In the genomic region with DNA sequence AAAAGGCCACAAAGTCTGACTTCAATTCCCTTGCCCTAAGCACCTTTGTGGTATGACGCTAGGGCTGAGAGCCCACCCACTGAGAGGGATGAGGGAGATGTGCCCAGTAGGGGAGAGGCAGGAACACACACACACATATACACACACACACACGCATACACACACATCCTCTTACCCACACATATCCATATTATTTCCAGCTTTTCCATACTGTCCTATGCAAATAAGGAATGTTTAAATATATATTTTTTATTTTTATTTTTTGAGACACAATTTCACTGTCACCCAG, we compare ENCODE assay signal across 22 cellular contexts. TPM values are rescaled to one million over a fixed set of nuclear protein-coding genes. Genes with fewer than 3 reads are reported as not detected.
DNase-seq lines count a peak whose midpoint lies in the region; ATAC-seq and TF ChIP-seq lines count a peak whose summit lies in the region.
"Had no signal": no experiment of that assay in that cellular context is flagged by ENCODE, and none has a peak within 500 bp of the region (broad histone marks: within the 10 kb centered on the region; RNA-seq: fewer than 3 reads in every experiment).

No MANE protein-coding gene starts in this region.

- no peak overlapping the region for H3K4me3 ChIP-seq in HEK293 (ENCODE audit: low read depth, low read length)
- H3K4me3 ChIP-seq in astrocyte of the spinal cord (ENCODE audit: low read depth, low read length): no peak overlapping the region
- no peak overlapping the region for H3K4me3 ChIP-seq in fibroblast of villous mesenchyme (ENCODE audit: low read depth, low read length)
- H3K4me3 ChIP-seq: A549, BLaER1, GM12878, GM23338 had no signal

- ATAC-seq in activated CD8-positive, alpha-beta T cell treated with anti-CD3 and anti-CD28 coated beads for 36 hours: no peak
- no peak for ATAC-seq in GM18517 (IDR thresholded peaks at IDR 0.05; ENCODE audit: unreplicated experiment)
- ATAC-seq: GM12878, GM23338 had no signal

- peaks cover 4% of the 10 kb centered on the region; the same call in 1 of the 2 replicates for H3K4me1 ChIP-seq in HEK293 (ENCODE audit: control insufficient read depth, insufficient read depth, low read length)
- H3K4me1 ChIP-seq: A549 had no signal

- intact Hi-C loops in activated CD8-positive, alpha-beta T cell treated with anti-CD3 and anti-CD28 coated beads for 36 hours (cut with micrococcal nuclease): no loop called here

- H3K9me3 Mint-ChIP-seq in type B pancreatic cell: no peaks in the 10 kb centered on the region
- no peaks in the 10 kb centered on the region for H3K9me3 Mint-ChIP-seq in activated CD8-positive, alpha-beta T cell treated with anti-CD3 and anti-CD28 coated beads for 36 hours
- H3K9me3 Mint-ChIP-seq: CD4-positive, alpha-beta memory T cell; GM23338 had no signal

- H3K36me3 Mint-ChIP-seq in type B pancreatic cell: peaks cover 6% of the 10 kb centered on the region
- H3K36me3 Mint-ChIP-seq in activated CD8-positive, alpha-beta T cell treated with anti-CD3 and anti-CD28 coated beads for 36 hours (ENCODE audit: low read depth): no peaks in the 10 kb centered on the region
- H3K36me3 Mint-ChIP-seq: CD4-positive, alpha-beta memory T cell had no signal

- H3K9me3 ChIP-seq in HEK293 (ENCODE audit: control insufficient read depth, insufficient read depth, low read depth, low read length): no peaks in the 10 kb centered on the region
- H3K9me3 ChIP-seq: A549, BLaER1 had no signal

- TF ChIP-seq CTCF in HEK293 (tag by site-specific recombination; IDR thresholded peaks at IDR 0.05): no peak
- TF ChIP-seq CTCF in astrocyte of the spinal cord (IDR thresholded peaks at IDR 0.05; ENCODE audit: low read depth, low read length): no peak
- TF ChIP-seq CTCF in fibroblast of villous mesenchyme (IDR thresholded peaks at IDR 0.05; ENCODE audit: insufficient read depth, low read depth, low read length): no peak
- TF ChIP-seq CTCF in type B pancreatic cell (conservative IDR thresholded peaks at IDR 0.05): no peak
- no peak for TF ChIP-seq CTCF in activated CD8-positive, alpha-beta T cell treated with anti-CD3 and anti-CD28 coated beads for 36 hours (IDR thresholded peaks at IDR 0.05)

- no peaks in the 10 kb centered on the region for H3K36me3 ChIP-seq in HEK293 (ENCODE audit: control insufficient read depth in 2 of 2, insufficient read depth in 1 of 2, low read length in 2 of 2)

- DNase-seq in astrocyte of the spinal cord (ENCODE audit: low read depth, low spot score): peak; percentile 39
- peak; percentile 89 for DNase-seq in fibroblast of villous mesenchyme (ENCODE audit: low read depth)
- DNase-seq in type B pancreatic cell (ENCODE audit: extremely low spot score, unreplicated experiment): no peak
- no peak for DNase-seq in activated CD8-positive, alpha-beta T cell treated with anti-CD3 and anti-CD28 coated beads for 36 hours
- no peak for DNase-seq in caudate nucleus (lab: John Stamatoyannopoulos, UW)
- DNase-seq: Calu3; CD4-positive, alpha-beta memory T cell; EL; KG1; NCI-H1417; NCI-H187; NCI-H2107; NCI-H2227 treated with DMSO at 0.1 percent for 48 hours; NCI-H510A treated with DMSO at 0.1 percent for 48 hours; OCI-M1; SHP77 treated with DMSO at 0.1 percent for 48 hours had no signal

- CTCF ChIA-PET in HEK293 (lab: Yijun Ruan, JAX): interaction anchor here (0.5 to 7.2 kb wide), 9 partner anchors 10 to 255 kb away, joined by 3 to 65 read pairs (median 4); no protein-coding TSS in a partner anchor
- CTCF ChIA-PET in activated CD8-positive, alpha-beta T cell treated with anti-CD3 and anti-CD28 coated beads for 36 hours (lab: Charles Lee): interaction anchor here (0.8 to 2.2 kb wide), 7 partner anchors 9 to 126 kb away, joined by 3 to 6 read pairs (median 3); no protein-coding TSS in a partner anchor

- H3K27ac ChIP-seq in HEK293 (ENCODE audit: extremely low read depth, low read depth, low read length): no peak overlapping the region
- H3K27ac ChIP-seq in caudate nucleus (ENCODE audit: low read depth, low read length): no peak overlapping the region
- H3K27ac ChIP-seq: A549 had no signal

- POLR2A ChIA-PET in HEK293 (lab: Yijun Ruan, JAX): interaction anchor here (1.2 kb wide), 1 partner anchor 207 kb away, joined by 3 read pairs; a partner anchor contains a TSS
- POLR2A ChIA-PET in activated CD8-positive, alpha-beta T cell treated with anti-CD3 and anti-CD28 coated beads for 36 hours (lab: Charles Lee): no interaction called here

- peak overlapping the region; percentile 73 for H3K4me3 Mint-ChIP-seq in type B pancreatic cell
- H3K4me3 Mint-ChIP-seq in activated CD8-positive, alpha-beta T cell treated with anti-CD3 and anti-CD28 coated beads for 36 hours: no peak overlapping the region
- H3K4me3 Mint-ChIP-seq: CD4-positive, alpha-beta memory T cell; GM23338 had no signal

- H3K27me3 Mint-ChIP-seq in type B pancreatic cell: no peaks in the 10 kb centered on the region
- H3K27me3 Mint-ChIP-seq in activated CD8-positive, alpha-beta T cell treated with anti-CD3 and anti-CD28 coated beads for 36 hours: no peaks in the 10 kb centered on the region
- H3K27me3 Mint-ChIP-seq: CD4-positive, alpha-beta memory T cell had no signal

- H3K27ac Mint-ChIP-seq in type B pancreatic cell: peak overlapping the region; percentile 81
- H3K27ac Mint-ChIP-seq in activated CD8-positive, alpha-beta T cell treated with anti-CD3 and anti-CD28 coated beads for 36 hours: no peak overlapping the region
- H3K27ac Mint-ChIP-seq: GM23338 had no signal

- peaks cover 34% of the 10 kb centered on the region for H3K4me1 Mint-ChIP-seq in type B pancreatic cell (ENCODE audit: unreplicated experiment)
- H3K4me1 Mint-ChIP-seq in activated CD8-positive, alpha-beta T cell treated with anti-CD3 and anti-CD28 coated beads for 36 hours (ENCODE audit: low read depth): peaks cover 16% of the 10 kb centered on the region

- in situ Hi-C loops in astrocyte of the spinal cord (cut with HindIII; ENCODE audit: low sequenced_read_pairs): no loop called here

TF ChIP-seq in HEK293, 187 proteins besides CTCF, POLR2A, EP300 and RAD21 (continues in another document):
- TF ChIP-seq ZNF214 (tag by site-specific recombination; IDR thresholded peaks at IDR 0.05; ENCODE audit: borderline replicate concordance) (no peak), SCRT1 (tag by site-specific recombination; IDR thresholded peaks at IDR 0.05; ENCODE audit: borderline replicate concordance) (no peak), ZNF138 (tag by site-specific recombination; IDR thresholded peaks at IDR 0.05; ENCODE audit: borderline replicate concordance) (no peak), ZBTB8A (tag by site-specific recombination; IDR thresholded peaks at IDR 0.05) (0 out of 2 replicates have a peak, but pooled peaks have one; percentile 18), ZSCAN30 (tag by site-specific recombination; IDR thresholded peaks at IDR 0.05) (no peak), ZNF37A (tag by site-specific recombination; IDR thresholded peaks at IDR 0.05) (no peak), SP3 (tag by site-specific recombination; IDR thresholded peaks at IDR 0.05) (no peak), ZIC2 (tag by site-specific recombination; IDR thresholded peaks at IDR 0.05) (peak; percentile 89), ZNF658 (tag by site-specific recombination; IDR thresholded peaks at IDR 0.05) (no peak), BCL11B (tag by site-specific recombination; IDR thresholded peaks at IDR 0.05; ENCODE audit: low read depth) (no peak), ZNF629 (tag by site-specific recombination; IDR thresholded peaks at IDR 0.05) (peak; percentile 39; the same call in 1 of the 2 replicates), ZNF596 (tag by site-specific recombination; IDR thresholded peaks at IDR 0.05) (no peak), ZSCAN23 (tag by site-specific recombination; IDR thresholded peaks at IDR 0.05) (no peak), ZNF747 (tag by site-specific recombination; IDR thresholded peaks at IDR 0.05) (no peak), OVOL3 (tag by site-specific recombination; IDR thresholded peaks at IDR 0.05) (no peak), ZNF184 (tag by site-specific recombination; IDR thresholded peaks at IDR 0.05) (no peak), ZNF146 (tag by site-specific recombination; IDR thresholded peaks at IDR 0.05) (no peak), SP7 (tag by site-specific recombination; IDR thresholded peaks at IDR 0.05) (0 out of 2 replicates have a peak, but pooled peaks have one; percentile 18), ZBTB20 (tag by site-specific recombination; IDR thresholded peaks at IDR 0.05) (no peak)
- TF ChIP-seq, protein P1, sequence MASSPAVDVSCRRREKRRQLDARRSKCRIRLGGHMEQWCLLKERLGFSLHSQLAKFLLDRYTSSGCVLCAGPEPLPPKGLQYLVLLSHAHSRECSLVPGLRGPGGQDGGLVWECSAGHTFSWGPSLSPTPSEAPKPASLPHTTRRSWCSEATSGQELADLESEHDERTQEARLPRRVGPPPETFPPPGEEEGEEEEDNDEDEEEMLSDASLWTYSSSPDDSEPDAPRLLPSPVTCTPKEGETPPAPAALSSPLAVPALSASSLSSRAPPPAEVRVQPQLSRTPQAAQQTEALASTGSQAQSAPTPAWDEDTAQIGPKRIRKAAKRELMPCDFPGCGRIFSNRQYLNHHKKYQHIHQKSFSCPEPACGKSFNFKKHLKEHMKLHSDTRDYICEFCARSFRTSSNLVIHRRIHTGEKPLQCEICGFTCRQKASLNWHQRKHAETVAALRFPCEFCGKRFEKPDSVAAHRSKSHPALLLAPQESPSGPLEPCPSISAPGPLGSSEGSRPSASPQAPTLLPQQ (tag by site-specific recombination; IDR thresholded peaks at IDR 0.05): no peak

RNA-seq across cellular contexts. Expression of a gene that starts 3.0 kb away (rescaled TPM):
- total RNA-seq in fibroblast of villous mesenchyme (not detected in 2 replicates), type B pancreatic cell (ENCODE audit: low replicate concordance) (97.9 and 294 TPM in 2 replicates)
- under 1 TPM; 0.49 to 0.63 TPM for total RNA-seq in activated CD8-positive, alpha-beta T cell treated with anti-CD3 and anti-CD28 coated beads for 36 hours

RNA-seq across cellular contexts. Expression of a gene that starts 9.4 kb away (rescaled TPM):
- 38.3 and 40.6 TPM in 2 replicates for total RNA-seq in fibroblast of villous mesenchyme
- total RNA-seq in type B pancreatic cell (ENCODE audit: low replicate concordance): 55.6 and 60.9 TPM in 2 replicates
- 10 to 100 TPM; 48.9 to 49.4 TPM for total RNA-seq in activated CD8-positive, alpha-beta T cell treated with anti-CD3 and anti-CD28 coated beads for 36 hours

RNA-seq across cellular contexts. Expression of a gene that starts 10.3 kb away (rescaled TPM):
- total RNA-seq in fibroblast of villous mesenchyme: 13.5 and 20.3 TPM in 2 replicates
- total RNA-seq in type B pancreatic cell (ENCODE audit: low replicate concordance): 40.3 and 54.5 TPM in 2 replicates
- 10 to 100 TPM; 36.9 to 39.8 TPM for total RNA-seq in activated CD8-positive, alpha-beta T cell treated with anti-CD3 and anti-CD28 coated beads for 36 hours

RNA-seq across cellular contexts. Expression of a gene that starts 18.3 kb away (rescaled TPM):
- total RNA-seq in fibroblast of villous mesenchyme: 1.7 and 1.9 TPM in 2 replicates
- total RNA-seq in type B pancreatic cell (ENCODE audit: low replicate concordance): 31.0 and 61.9 TPM in 2 replicates
- under 1 TPM; 0.45 to 0.83 TPM for total RNA-seq in activated CD8-positive, alpha-beta T cell treated with anti-CD3 and anti-CD28 coated beads for 36 hours
- total RNA-seq: CD4-positive, alpha-beta memory T cell had no signal

RNA-seq across cellular contexts. Expression of a gene that starts 43.2 kb away (rescaled TPM):
- total RNA-seq in fibroblast of villous mesenchyme: 381 and 386 TPM in 2 replicates
- 223 and 248 TPM in 2 replicates for total RNA-seq in type B pancreatic cell (ENCODE audit: low replicate concordance)
- total RNA-seq in activated CD8-positive, alpha-beta T cell treated with anti-CD3 and anti-CD28 coated beads for 36 hours: 100 to 1,000 TPM; 148 to 150 TPM

Comparison
In these comparisons a context has a peak if more than half of its experiments do, and no peak if none do; other contexts are left out.
1. DNase-seq: peak in astrocyte of the spinal cord (single experiment) and fibroblast of villous mesenchyme (single experiment); none in type B pancreatic cell (single experiment), activated CD8-positive, alpha-beta T cell treated with anti-CD3 and anti-CD28 coated beads for 36 hours (single experiment) and caudate nucleus (0 of 61).
2. RNA of a gene that starts 3.0 kb away (total RNA-seq): 97.9 to 294 TPM in type B pancreatic cell; 0.49 to 0.63 TPM in activated CD8-positive, alpha-beta T cell treated with anti-CD3 and anti-CD28 coated beads for 36 hours and not detected in fibroblast of villous mesenchyme; every median in the first group is over 10 times any median in the second.